Comparison of ENCODE assay signal across 9 cellular contexts in genomic region chr10:117005454-117006055, GRCh38. TPM values are rescaled to one million over a fixed set of nuclear protein-coding genes. Genes with fewer than 3 reads are reported as not detected.
A peak's percentile ranks its signal among the peaks of the same experiment; 100 is the strongest.
DNase-seq lines count a peak whose midpoint lies in the region; ATAC-seq, FAIRE-seq and TF ChIP-seq lines count a peak whose summit lies in the region.
"Had no signal": no experiment of that assay in that cellular context is flagged by ENCODE, and none has a peak within 500 bp of the region (broad histone marks: within the 10 kb centered on the region; RNA-seq: fewer than 3 reads in every experiment).

No MANE protein-coding gene starts in this region.

- DNase-seq in cardiac muscle cell (ENCODE audit: low read depth in 1 of 2, low spot score in 1 of 2) (peak; percentile 8 to 52), Right ventricle myocardium inferior (ENCODE audit: missing footprints) (no peak), H1 (ENCODE audit: low read depth in 1 of 2, low spot score in 2 of 2) (peak in 1 of 2 experiments; percentile 64), mucosa of descending colon (peak in 1 of 3 donors; percentile 33)

- no peak overlapping the region for H3K27ac ChIP-seq in cardiac muscle cell
- no peak overlapping the region for H3K27ac ChIP-seq in OCI-LY3 (ENCODE audit: low read length)
- H3K27ac ChIP-seq in H1 (ENCODE audit: low read depth, low read length): no peak overlapping the region

- H2BK20ac ChIP-seq in H1 (ENCODE audit: low read length): no peak overlapping the region

- H3K36me3 ChIP-seq in cardiac muscle cell: no peaks in the 10 kb centered on the region
- no peaks in the 10 kb centered on the region for H3K36me3 ChIP-seq in OCI-LY3 (replicated peaks; ENCODE audit: low read depth, low read length)
- no peaks in the 10 kb centered on the region; a peak in 1 of 8 replicates for H3K36me3 ChIP-seq in H1 (ENCODE audit: control insufficient read depth in 2 of 4, insufficient read depth in 4 of 4, low read length in 3 of 4)
- H3K36me3 ChIP-seq in mucosa of descending colon (ENCODE audit: low read depth): no peaks in the 10 kb centered on the region

- peak overlapping the region; percentile 89 for H2AFZ ChIP-seq in OCI-LY3 (ENCODE audit: low read depth, low read length)
- peak overlapping the region; percentile 82 for H2AFZ ChIP-seq in H1 (ENCODE audit: low read length)

- H3K18ac ChIP-seq in H1 (ENCODE audit: extremely low read depth, low read length): peak overlapping the region; percentile 91

- H4K91ac ChIP-seq in H1 (replicated peaks; ENCODE audit: insufficient read length, low read length): no peak overlapping the region

- H3K9me3 ChIP-seq in cardiac muscle cell (ENCODE audit: low read depth) (no peaks in the 10 kb centered on the region), OCI-LY3 (ENCODE audit: insufficient read depth, low read length) (no peaks in the 10 kb centered on the region), H1 (ENCODE audit: insufficient read depth in 2 of 2, low read depth in 1 of 2, low read length in 1 of 2) (no peaks in the 10 kb centered on the region), mucosa of descending colon (no peaks in the 10 kb centered on the region)

- no peaks in the 10 kb centered on the region for H3K79me1 ChIP-seq in H1 (ENCODE audit: low read depth, low read length)

- CTCF ChIA-PET in H1 (lab: Charles Lee; ENCODE audit: partially characterized antibody): interaction anchor here (0.5 to 2.4 kb wide), 15 partner anchors 8 to 388 kb away, joined by 3 to 15 read pairs (median 3); no protein-coding TSS in a partner anchor

- WGBS in H1 (ENCODE audit: extremely low coverage in 1 of 2, insufficient coverage in 1 of 2, insufficient read length in 1 of 2, insufficient replicate concordance in 2 of 2, low coverage in 1 of 2, low lambda C conversion rate in 2 of 2, missing lambda C conversion rate in 1 of 2), 2 experiments: 31% methylated on average over 20 of the region's 28 CpGs; no CpG with 5 or more reads in 1 of the 2 experiments

- H4K20me1 ChIP-seq in OCI-LY3 (ENCODE audit: insufficient read depth, low read length) (no peaks in the 10 kb centered on the region), H1 (replicated peaks in 1 of 2; ENCODE audit: control insufficient read depth in 1 of 2, insufficient read depth in 2 of 2, low read length in 2 of 2) (no peaks in the 10 kb centered on the region)

- peak overlapping the region; percentile 82 for H4K8ac ChIP-seq in H1 (ENCODE audit: extremely low read depth, insufficient read depth, low read length)

- H3K14ac ChIP-seq in H1 (ENCODE audit: insufficient read length): no peak overlapping the region

- peak overlapping the region; percentile 16 for H3K56ac ChIP-seq in H1 (replicated peaks; ENCODE audit: insufficient read length, low read depth, low read length)

- H2BK120ac ChIP-seq in H1 (replicated peaks; ENCODE audit: low read depth, low read length): no peak overlapping the region

- TF ChIP-seq POLR2A in H1 (IDR thresholded peaks at IDR 0.05; ENCODE audit: control extremely low read depth in 1 of 2, low read depth in 2 of 2, low read length in 2 of 2): no peak

- peak overlapping the region; percentile 14 for H3K4ac ChIP-seq in H1 (replicated peaks; ENCODE audit: insufficient read length, low read depth, low read length)

- peak overlapping the region; percentile 60 for H4K5ac ChIP-seq in H1 (ENCODE audit: insufficient read length, low read depth, low read length)

- TF ChIP-seq CTCF in cardiac muscle cell (IDR thresholded peaks at IDR 0.05; ENCODE audit: low read depth, low read length): no peak
- no peak for TF ChIP-seq CTCF in OCI-LY3 (IDR thresholded peaks at IDR 0.05; ENCODE audit: low read depth, low read length)
- TF ChIP-seq CTCF in H1 (IDR thresholded peaks at IDR 0.05; ENCODE audit: control extremely low read depth in 1 of 3, insufficient read depth in 1 of 3, low read depth in 1 of 3, low read length in 3 of 3): peak in 2 of 3 experiments; percentile 4 to 28; a peak in 2 of 4 replicates
- no peak for TF ChIP-seq CTCF in mucosa of descending colon (IDR thresholded peaks at IDR 0.05)

- H2BK15ac ChIP-seq in H1 (ENCODE audit: low read length): 0 out of 2 replicates have a peak overlapping the region, but pooled peaks have one; percentile 72

- peaks cover 10% of the 10 kb centered on the region; the same call in 1 of the 2 replicates for H3K23me2 ChIP-seq in H1 (ENCODE audit: low read depth, low read length)

- intact Hi-C loops in Right ventricle myocardium inferior (cut with DNase I): no loop called here
- intact Hi-C loops in mucosa of descending colon (cut with DNase I, micrococcal nuclease): no loop called here

- H3K4me2 ChIP-seq in OCI-LY3 (ENCODE audit: low read length) (peak overlapping the region; percentile 92), H1 (ENCODE audit: insufficient read depth in 1 of 2, low read depth in 2 of 2, low read length in 2 of 2) (peak overlapping the region; percentile 75 to 91)

- H3K4me3 ChIP-seq in cardiac muscle cell: peak overlapping the region; percentile 74
- peak overlapping the region; percentile 98 for H3K4me3 ChIP-seq in OCI-LY3 (ENCODE audit: low read length)
- peak overlapping the region; percentile 68 to 95 (median 86) for H3K4me3 ChIP-seq in H1 (ENCODE audit: extremely low read depth in 1 of 4, insufficient read depth in 2 of 4, low read depth in 3 of 4, low read length in 4 of 4)
- peak overlapping the region; percentile 44 for H3K4me3 ChIP-seq in mucosa of descending colon

- no peak overlapping the region; the same call in 1 of the 2 replicates for H2BK12ac ChIP-seq in H1 (ENCODE audit: low read depth, low read length)

- H2BK5ac ChIP-seq in H1 (ENCODE audit: low read depth, low read length): no peak overlapping the region

- TF ChIP-seq EP300 in H1 (IDR thresholded peaks at IDR 0.05; ENCODE audit: borderline replicate concordance in 1 of 2, low read depth in 2 of 2, low read length in 2 of 2): no peak

- H3K27me3 ChIP-seq in cardiac muscle cell (no peaks in the 10 kb centered on the region), OCI-LY3 (ENCODE audit: low read depth, low read length) (peaks cover 6% of the 10 kb centered on the region; the same call in 1 of the 2 replicates), H1 (replicated peaks in 1 of 4; ENCODE audit: control insufficient read depth in 3 of 4, extremely low read depth in 1 of 4, insufficient read depth in 3 of 4, low read length in 3 of 4) (peaks cover 0 to 10% (median 4%) of the 10 kb centered on the region in 4 experiments; a peak in 2 of 7 replicates)

- H3K4me1 ChIP-seq in cardiac muscle cell (ENCODE audit: low read depth): no peaks in the 10 kb centered on the region
- peaks cover 3% of the 10 kb centered on the region; the same call in 1 of the 2 replicates for H3K4me1 ChIP-seq in OCI-LY3 (ENCODE audit: low read length)
- peaks cover 0 to 11% (median 4%) of the 10 kb centered on the region in 4 experiments; a peak in 6 of 7 replicates for H3K4me1 ChIP-seq in H1 (replicated peaks in 1 of 4; ENCODE audit: control insufficient read depth in 3 of 4, insufficient read depth in 4 of 4, low read length in 3 of 4)
- peaks cover 7% of the 10 kb centered on the region for H3K4me1 ChIP-seq in mucosa of descending colon (ENCODE audit: low read depth)

- peak overlapping the region; percentile 79 for H3K9ac ChIP-seq in OCI-LY3 (ENCODE audit: low read length)
- H3K9ac ChIP-seq in H1 (replicated peaks in 1 of 4; ENCODE audit: extremely low read depth in 1 of 4, low read depth in 3 of 4, low read length in 3 of 4): peak overlapping the region in 2 of 4 experiments; percentile 51 to 63; a peak in 4 of 7 replicates

- ATAC-seq in Right ventricle myocardium inferior (no peak), mucosa of descending colon (peak; percentile 9), GM19328 (IDR thresholded peaks at IDR 0.05; ENCODE audit: unreplicated experiment) (no peak), HG02981 (IDR thresholded peaks at IDR 0.05; ENCODE audit: unreplicated experiment) (no peak), HG02678 (IDR thresholded peaks at IDR 0.05; ENCODE audit: unreplicated experiment) (no peak)

- H3K79me2 ChIP-seq in OCI-LY3 (ENCODE audit: low read length) (no peaks in the 10 kb centered on the region), H1 (ENCODE audit: control insufficient read depth in 1 of 2, insufficient read depth in 2 of 2, low read length in 2 of 2) (no peaks in the 10 kb centered on the region)

- no peak for FAIRE-seq in H1 (lab: Jason Lieb, UNC)
- FAIRE-seq: GM18507 had no signal

- no peak; a peak in 1 of 4 replicates for TF ChIP-seq RAD21 in H1 (IDR thresholded peaks at IDR 0.05 in 1 of 2, conservative IDR thresholded peaks at IDR 0.05 in 1 of 2; ENCODE audit: low read depth in 2 of 2, low read length in 2 of 2)

- no peak overlapping the region for H2AK5ac ChIP-seq in H1 (ENCODE audit: low read depth, low read length)

- H3K23ac ChIP-seq in H1 (ENCODE audit: insufficient read length): peak overlapping the region; percentile 28

- POLR2A ChIA-PET in H1 (lab: Charles Lee; ENCODE audit: partially characterized antibody): interaction anchor here (0.9 to 1.9 kb wide), 2 partner anchors 9 to 16 kb away, joined by 3 to 6 read pairs; no protein-coding TSS in a partner anchor

TF ChIP-seq in H1, 55 proteins besides CTCF, POLR2A, EP300 and RAD21 (continues in another document):
- TF ChIP-seq ATF3 (IDR thresholded peaks at IDR 0.05; ENCODE audit: insufficient read depth, low read depth, low read length) (no peak), BRCA1 (IDR thresholded peaks at IDR 0.05; ENCODE audit: low read depth, low read length) (no peak), CBX8 (IDR thresholded peaks at IDR 0.05; ENCODE audit: borderline replicate concordance, low read depth, low read length) (no peak), MAX (IDR thresholded peaks at IDR 0.05) (peak; percentile 82)

RNA-seq across cellular contexts. Expression of gene SHTN1, which starts 0.6 kb away (rescaled TPM):
- 2.1 and 2.9 TPM in 2 replicates for total RNA-seq in cardiac muscle cell
- polyA plus RNA-seq in cardiac muscle cell: 4.1 and 9.6 TPM in 2 replicates
- 3.7 TPM for total RNA-seq in Right ventricle myocardium inferior
- total RNA-seq in H1 (2021; fragmentation: NEBNext Ultra II Directional; extraction: Animal tissue kit (Norgen Biotek cat#: 25700)): 12.7 and 13.9 TPM in 2 replicates
- polyA plus RNA-seq in H1 (2011; rRNA removed): 1.7 and 3.3 TPM in 2 replicates
- polyA plus RNA-seq in H1 (2011; cell fraction: cytosol; rRNA removed): 4.5 TPM
- 3.7 TPM for polyA plus RNA-seq in H1 (2011; cell fraction: nucleus; rRNA removed)
- 7.9 to 11.9 TPM (median 8.9 TPM) in 4 replicates for polyA plus RNA-seq in H1 (2012, experiment 1 of 2)
- 0.94 TPM for polyA plus RNA-seq in H1 (2012, experiment 2 of 2)
- polyA plus RNA-seq in H1 (2013, experiment 1 of 2): 13.9 TPM
- 14.4 TPM for polyA plus RNA-seq in H1 (2013, experiment 2 of 2)
- 2.3 and 4.8 TPM in 2 replicates for polyA minus RNA-seq in H1 (2011; rRNA and poly(A)+ RNA removed)
- polyA minus RNA-seq in H1 (2011; cell fraction: cytosol; rRNA and poly(A)+ RNA removed): 6.6 TPM
- polyA minus RNA-seq in H1 (2011; cell fraction: nucleus; rRNA and poly(A)+ RNA removed): 10.2 TPM
- total RNA-seq in mucosa of descending colon: 10 to 100 TPM; 17.4 to 33.5 (median 27.9) TPM

Comparison
In these comparisons a context has a peak if more than half of its experiments do, and no peak if none do; other contexts are left out.
1. H3K4me3 ChIP-seq: peak in every context shown above with its lines; median percentile 98 in OCI-LY3; 86 in H1; 74 in cardiac muscle cell; 44 in mucosa of descending colon.
2. CTCF ChIP-seq: peak in H1 (2 of 3); none in cardiac muscle cell (single experiment), OCI-LY3 (single experiment) and mucosa of descending colon (single experiment).